19 cellular contexts compared by ENCODE assay signal in genomic region chr2:219538488-219539294, GRCh38. TPM values are rescaled to one million over a fixed set of nuclear protein-coding genes. Genes with fewer than 3 reads are reported as not detected.
DNase-seq lines count a peak whose midpoint lies in the region; ATAC-seq and TF ChIP-seq lines count a peak whose summit lies in the region.
"Had no signal": no experiment of that assay in that cellular context is flagged by ENCODE, and none has a peak within 500 bp of the region (broad histone marks: within the 10 kb centered on the region; RNA-seq: fewer than 3 reads in every experiment).

No MANE protein-coding gene starts in this region.

- no peaks in the 10 kb centered on the region for H3K27me3 ChIP-seq in layer of hippocampus (ENCODE audit: control insufficient read depth, insufficient read depth, low read length)
- H3K27me3 ChIP-seq in left lung, result peaks cover 0 to 72% of the 10 kb centered on the region in 2 donors

- H3K4me1 ChIP-seq in left lung, result peaks cover 6 to 24% of the 10 kb centered on the region in 2 donors

- H3K27ac ChIP-seq in layer of hippocampus (ENCODE audit: low read depth, low read length) (peak overlapping the region; percentile 36), left lung (no peak overlapping the region)

- no peak for TF ChIP-seq CTCF in brain (conservative IDR thresholded peaks at IDR 0.05)
- TF ChIP-seq CTCF in type B pancreatic cell (conservative IDR thresholded peaks at IDR 0.05), result no peak
- TF ChIP-seq CTCF in left lung (IDR thresholded peaks at IDR 0.05), result no peak

- H3K4me3 Mint-ChIP-seq in brain (peak overlapping the region; percentile 53 to 79 (median 58)), type B pancreatic cell (peak overlapping the region; percentile 41)
- H3K4me3 Mint-ChIP-seq: activated CD8-positive, alpha-beta memory T cell treated with anti-CD3 and anti-CD28 coated beads, Interleukin-2, amount 10 ng/mL, durations not matched to agents 7 days and 5 days; CD14-positive monocyte; T-helper 1 cell treated with Interleukin-12 subunit alpha and Interleukin-12 subunit beta and Interleukin-4 antibody, amounts not matched to agents 30 μg/mL and 1 μg/mL, for 36 hours had no signal

- ATAC-seq in Right ventricle myocardium superior (ENCODE audit: poor library complexity), result no peak
- no peak for ATAC-seq in Right ventricle myocardium inferior
- ATAC-seq in left lung, result no peak
- no peak for ATAC-seq in SK-N-SH treated with all-trans-retinoic acid at 6 μM for 48 hours
- ATAC-seq: activated CD8-positive, alpha-beta memory T cell treated with anti-CD3 and anti-CD28 coated beads, Interleukin-2, amount 10 ng/mL, durations not matched to agents 7 days and 5 days had no signal

- peaks cover 59% of the 10 kb centered on the region for H3K4me1 Mint-ChIP-seq in brain
- H3K4me1 Mint-ChIP-seq in type B pancreatic cell (ENCODE audit: unreplicated experiment), result peaks cover 8% of the 10 kb centered on the region

- H3K36me3 Mint-ChIP-seq in brain (peaks cover 22% of the 10 kb centered on the region), type B pancreatic cell (peaks cover 3% of the 10 kb centered on the region)
- H3K36me3 Mint-ChIP-seq: CD14-positive monocyte had no signal

- H3K9me3 Mint-ChIP-seq in brain (no peaks in the 10 kb centered on the region), type B pancreatic cell (no peaks in the 10 kb centered on the region)
- H3K9me3 Mint-ChIP-seq: T-helper 1 cell treated with Interleukin-12 subunit alpha and Interleukin-12 subunit beta and Interleukin-4 antibody, amounts not matched to agents 30 μg/mL and 1 μg/mL, for 36 hours had no signal

- no peak overlapping the region for H3K4me3 ChIP-seq in left lung
- H3K4me3 ChIP-seq: coronary artery had no signal

- DNase-seq in Right ventricle myocardium superior, result peak; percentile 31
- no peak for DNase-seq in Right ventricle myocardium inferior (ENCODE audit: missing footprints)
- DNase-seq in type B pancreatic cell (ENCODE audit: extremely low spot score, unreplicated experiment), result no peak
- DNase-seq in left lung, result no peak
- DNase-seq in CD1c-positive myeloid dendritic cell (ENCODE audit: extremely low spot score), result no peak
- DNase-seq: 8988T; activated CD4-positive, CD25-positive, alpha-beta regulatory T cell; activated CD8-positive, alpha-beta memory T cell treated with anti-CD3 and anti-CD28 coated beads, Interleukin-2, amount 10 ng/mL, durations not matched to agents 7 days and 5 days; activated effector memory CD4-positive, alpha-beta T cell treated with anti-CD3 and anti-CD28 coated beads, Interleukin-2, amount 50 U/mL, for 16 hours; erythroblast; NCI-H1092; stimulated activated CD4-positive, alpha-beta T cell treated with anti-CD3 and anti-CD28 coated beads, Interleukin-4, amount 100 ng/mL, for 24 hours had no signal

- peaks cover 0 to 31% of the 10 kb centered on the region in 2 donors for H3K36me3 ChIP-seq in left lung

- H3K27me3 Mint-ChIP-seq in brain, result no peaks in the 10 kb centered on the region
- H3K27me3 Mint-ChIP-seq in type B pancreatic cell, result no peaks in the 10 kb centered on the region
- H3K27me3 Mint-ChIP-seq: activated CD8-positive, alpha-beta memory T cell treated with anti-CD3 and anti-CD28 coated beads, Interleukin-2, amount 10 ng/mL, durations not matched to agents 7 days and 5 days had no signal

- intact Hi-C loops in Right ventricle myocardium superior (cut with DNase I) (no loop called here), Right ventricle myocardium inferior (cut with DNase I) (no loop called here), left lung (cut with DNase I) (no loop called here)

- peak overlapping the region; percentile 87 to 96 (median 96) for H3K27ac Mint-ChIP-seq in brain
- H3K27ac Mint-ChIP-seq in type B pancreatic cell, result no peak overlapping the region
- H3K27ac Mint-ChIP-seq: activated CD8-positive, alpha-beta memory T cell treated with anti-CD3 and anti-CD28 coated beads, Interleukin-2, amount 10 ng/mL, durations not matched to agents 7 days and 5 days; CD14-positive monocyte; T-helper 1 cell treated with Interleukin-12 subunit alpha and Interleukin-12 subunit beta and Interleukin-4 antibody, amounts not matched to agents 30 μg/mL and 1 μg/mL, for 36 hours had no signal

- H3K9me3 ChIP-seq in left lung, result no peaks in the 10 kb centered on the region

TF ChIP-seq in SK-N-SH treated with all-trans-retinoic acid at 6 μM for 48 hours, 23 proteins besides CTCF, POLR2A, EP300 and RAD21:
- TF ChIP-seq ZNF8 (CRISPR knock-in tag; IDR thresholded peaks at IDR 0.05) (no peak), PATZ1 (CRISPR knock-in tag; IDR thresholded peaks at IDR 0.05; ENCODE audit: borderline replicate concordance) (no peak), ZFP30 (CRISPR knock-in tag; IDR thresholded peaks at IDR 0.05) (no peak), ARNTL (CRISPR knock-in tag; IDR thresholded peaks at IDR 0.05; ENCODE audit: borderline replicate concordance, low read depth) (no peak), OSR1 (CRISPR knock-in tag; IDR thresholded peaks at IDR 0.05) (no peak), ISL1 (CRISPR knock-in tag; IDR thresholded peaks at IDR 0.05) (no peak), RARB (CRISPR knock-in tag; IDR thresholded peaks at IDR 0.05) (no peak), BACH2 (CRISPR knock-in tag; IDR thresholded peaks at IDR 0.05; ENCODE audit: borderline replicate concordance) (no peak), ZFP3 (CRISPR knock-in tag; IDR thresholded peaks at IDR 0.05) (no peak)

RNA-seq across cellular contexts. Expression of gene CHPF, which starts 4.9 kb away (rescaled TPM):
- total RNA-seq in Right ventricle myocardium superior, result 85.9 TPM
- total RNA-seq in Right ventricle myocardium inferior, result 92.2 TPM
- 41.6 TPM for polyA plus RNA-seq in brain (ENCODE audit: insufficient read depth, low read depth, low replicate concordance)
- total RNA-seq in type B pancreatic cell (ENCODE audit: low replicate concordance), result 47.5 and 73.7 TPM in 2 replicates
- total RNA-seq in left lung, result 100 to 1,000 TPM in 1 of 2 donors, 10 to 100 TPM in 1; 61.6 to 114 TPM

RNA-seq across cellular contexts. Expression of gene TMEM198, which starts 5.1 kb away (rescaled TPM):
- 2.6 TPM for total RNA-seq in Right ventricle myocardium superior
- 2.7 TPM for total RNA-seq in Right ventricle myocardium inferior
- 23.1 TPM for polyA plus RNA-seq in brain (ENCODE audit: insufficient read depth, low read depth, low replicate concordance)
- total RNA-seq in type B pancreatic cell (ENCODE audit: low replicate concordance), result 7.8 and 9.7 TPM in 2 replicates
- total RNA-seq in left lung, result 1 to 10 TPM; 2.9 to 3.5 TPM
- polyA plus RNA-seq: CD14-positive monocyte had no signal

RNA-seq across cellular contexts. Expression of gene ASIC4, which starts 24.4 kb away (rescaled TPM):
- total RNA-seq in Right ventricle myocardium superior (not detected), Right ventricle myocardium inferior (not detected), type B pancreatic cell (ENCODE audit: low replicate concordance) (0.79 and 0.99 TPM in 2 replicates), left lung (not detected)
- polyA plus RNA-seq in brain (ENCODE audit: insufficient read depth, low read depth, low replicate concordance), result 1.2 TPM
- total RNA-seq: RPMI7951 had no signal
- polyA plus RNA-seq: CD14-positive monocyte had no signal

RNA-seq across cellular contexts. Expression of gene OBSL1, which starts 32.6 kb away (rescaled TPM):
- total RNA-seq in Right ventricle myocardium superior (165 TPM), Right ventricle myocardium inferior (158 TPM), type B pancreatic cell (ENCODE audit: low replicate concordance) (118 and 197 TPM in 2 replicates), left lung (10 to 100 TPM; 43.4 to 65.0 TPM)
- polyA plus RNA-seq in brain (ENCODE audit: insufficient read depth, low read depth, low replicate concordance), result 91.4 TPM
- polyA plus RNA-seq: CD14-positive monocyte had no signal

RNA-seq across cellular contexts. Expression of gene INHA, which starts 33.4 kb away (rescaled TPM):
- total RNA-seq in Right ventricle myocardium superior, result 2.6 TPM
- total RNA-seq in Right ventricle myocardium inferior, result 1.9 TPM
- 0.37 TPM for polyA plus RNA-seq in brain (ENCODE audit: insufficient read depth, low read depth, low replicate concordance)
- 1.2 and 1.3 TPM in 2 replicates for total RNA-seq in type B pancreatic cell (ENCODE audit: low replicate concordance)
- total RNA-seq in left lung, result under 1 TPM; 0.37 to 0.44 TPM
- total RNA-seq: activated CD8-positive, alpha-beta memory T cell treated with anti-CD3 and anti-CD28 coated beads, Interleukin-2, amount 10 ng/mL, durations not matched to agents 7 days and 5 days had no signal
- polyA plus RNA-seq: CD14-positive monocyte had no signal
